ENCODE assay signal across 15 cellular contexts in the genomic region with DNA sequence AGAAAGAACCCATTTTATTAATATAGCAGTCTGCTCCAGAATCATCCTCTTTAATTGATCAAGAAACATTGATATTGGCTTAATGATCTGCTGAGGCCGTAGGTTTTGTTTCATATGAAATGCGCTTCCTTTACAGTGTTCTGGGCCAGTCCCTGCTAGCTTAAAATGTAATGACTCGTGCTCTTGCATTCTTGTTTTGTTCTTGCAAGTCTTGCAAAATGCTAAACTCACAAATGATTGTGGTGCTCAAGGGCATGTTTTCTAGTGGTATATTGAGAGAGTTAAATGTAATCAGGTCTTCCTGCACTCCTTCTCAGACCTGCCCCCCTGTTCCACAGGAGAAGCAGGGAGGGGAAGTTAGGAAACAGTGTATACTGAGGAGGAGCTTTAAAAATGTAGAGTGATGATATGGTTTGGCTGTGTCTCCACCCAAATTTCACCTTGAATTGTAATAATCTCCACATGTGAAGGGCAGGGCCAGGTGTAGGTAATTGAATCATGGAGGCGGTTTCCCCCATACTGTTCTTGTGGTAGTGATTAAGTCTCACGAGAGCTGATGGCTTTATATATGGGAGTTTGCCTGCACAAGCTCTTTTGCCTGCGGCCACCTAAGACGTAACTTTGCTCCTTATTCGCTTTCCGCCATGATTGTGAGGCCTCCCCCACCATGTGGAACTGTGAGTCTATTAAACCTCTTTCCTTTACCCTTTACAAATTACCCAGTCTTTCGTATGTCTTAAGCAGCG.
DNase-seq lines count a peak whose midpoint lies in the region; TF ChIP-seq lines count a peak whose summit lies in the region.
"Had no signal": no experiment of that assay in that cellular context is flagged by ENCODE, and none has a peak within 500 bp of the region (broad histone marks: within the 10 kb centered on the region; RNA-seq: fewer than 3 reads in every experiment).

No MANE protein-coding gene starts in this region.

- no peaks in the 10 kb centered on the region for H3K27me3 ChIP-seq in tibial artery
- H3K27me3 ChIP-seq: heart right ventricle, Peyer's patch, thyroid gland had no signal

- intact Hi-C loops in tibial artery (cut with DNase I; ENCODE audit: low total_unique reads): loop anchor here (5.0 kb wide), 1 partner anchor 572 kb away; no protein-coding TSS in a partner anchor

- peaks cover 0 to 38% (median 21%) of the 10 kb centered on the region in 4 donors for H3K4me1 ChIP-seq in tibial artery
- H3K4me1 ChIP-seq: Peyer's patch, thyroid gland had no signal

- H3K36me3 ChIP-seq in tibial artery: no peaks in the 10 kb centered on the region
- H3K36me3 ChIP-seq: heart right ventricle, Peyer's patch, thyroid gland had no signal

- TF ChIP-seq CTCF in fibroblast of villous mesenchyme (IDR thresholded peaks at IDR 0.05; ENCODE audit: insufficient read depth, low read depth, low read length): no peak
- TF ChIP-seq CTCF in tibial artery (IDR thresholded peaks at IDR 0.05): no peak

- peak overlapping the region; percentile 54 to 63 for H3K27ac ChIP-seq in tibial artery
- H3K27ac ChIP-seq: Peyer's patch, thyroid gland had no signal

- DNase-seq in HCEC 1CT (peak; percentile 8), amniotic epithelial cell (ENCODE audit: low read depth) (peak; percentile 68), fibroblast of villous mesenchyme (ENCODE audit: low read depth) (peak; percentile 53), tibial artery (no peak), midbrain (lab: John Stamatoyannopoulos, UW) (no peak), NCI-H2029 (lab: John Stamatoyannopoulos, UW) (no peak), iPS-NIHi7 (ENCODE audit: extremely low spot score) (no peak)
- DNase-seq: activated B cell treated with CpG ODN at 0.5 μM for 24 hours, amygdala, heart right ventricle, NCI-H1092, NCI-H82, nucleus accumbens, Peyer's patch, thyroid gland had no signal

- no peak overlapping the region for H3K4me3 ChIP-seq in fibroblast of villous mesenchyme (ENCODE audit: low read depth, low read length)
- H3K4me3 ChIP-seq in tibial artery: no peak overlapping the region
- H3K4me3 ChIP-seq: heart right ventricle, Peyer's patch, thyroid gland had no signal

- no peaks in the 10 kb centered on the region for H3K9me3 ChIP-seq in tibial artery
- H3K9me3 ChIP-seq: heart right ventricle, Peyer's patch, thyroid gland had no signal

Comparison
In these comparisons a context has a peak if more than half of its experiments do, and no peak if none do; other contexts are left out.
1. DNase-seq: peak in HCEC 1CT (single experiment), amniotic epithelial cell (single experiment) and fibroblast of villous mesenchyme (single experiment); none in tibial artery (0 of 2), midbrain (single experiment), NCI-H2029 (single experiment) and iPS-NIHi7 (single experiment).